ENCODE assay signal across 9 cellular contexts in the genomic region with DNA sequence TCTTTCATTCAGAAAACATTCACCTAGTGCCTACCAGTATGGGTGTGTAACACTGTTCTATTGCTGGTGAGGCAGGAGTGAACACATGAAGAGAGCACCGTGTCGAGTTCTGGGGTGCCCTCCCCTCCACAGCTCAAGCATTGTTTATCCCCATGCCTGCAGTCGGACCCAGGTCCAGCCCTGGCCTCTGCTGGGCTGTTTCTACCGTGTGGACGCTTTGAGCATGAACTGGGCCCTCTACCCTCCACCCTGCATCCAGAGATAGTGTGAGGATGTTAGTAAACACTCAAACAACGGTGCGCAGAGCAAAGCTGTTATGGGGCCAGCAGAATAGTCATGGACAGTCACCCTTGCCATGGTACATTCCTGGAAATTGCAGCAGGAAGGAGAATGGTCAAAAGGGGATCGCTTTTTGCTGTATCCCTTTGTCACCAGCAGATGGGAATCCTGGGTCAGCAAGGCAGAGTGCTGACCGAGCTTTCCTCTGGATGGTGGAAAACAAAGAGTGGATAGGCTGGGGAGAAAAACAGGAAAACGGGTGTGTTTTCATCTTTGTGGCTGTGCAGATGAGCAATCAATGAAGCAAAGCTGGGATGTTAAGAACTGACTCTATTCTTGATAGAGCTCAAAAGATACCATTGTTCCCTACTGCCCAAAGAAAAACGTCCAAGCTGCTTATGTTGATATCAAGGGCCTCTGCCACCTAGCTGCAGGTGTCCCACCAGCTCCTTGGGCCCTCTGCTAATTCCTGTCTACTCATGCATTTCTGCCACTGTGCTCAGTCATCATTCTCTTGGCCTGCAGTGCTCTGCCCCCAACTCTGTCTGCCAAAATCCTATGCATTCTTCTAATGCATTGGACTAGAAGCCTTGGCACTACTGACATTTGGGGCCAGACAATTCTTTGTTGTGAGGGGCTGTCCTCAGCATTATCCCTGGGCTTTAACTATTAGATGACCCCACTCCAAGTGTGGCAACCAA. TPM values are rescaled to one million over a fixed set of nuclear protein-coding genes. Genes with fewer than 3 reads are reported as not detected.
A peak's percentile ranks its signal among the peaks of the same experiment; 100 is the strongest.
DNase-seq lines count a peak whose midpoint lies in the region; ATAC-seq, FAIRE-seq and TF ChIP-seq lines count a peak whose summit lies in the region.
"Had no signal": no experiment of that assay in that cellular context is flagged by ENCODE, and none has a peak within 500 bp of the region (broad histone marks: within the 10 kb centered on the region; RNA-seq: fewer than 3 reads in every experiment).

No MANE protein-coding gene starts in this region.

- DNase-seq in G401 (ENCODE audit: low spot score) (peak; percentile 64), amygdala (lab: John Stamatoyannopoulos, UW) (peak in 30 of 56 donors; percentile 7 to 62 (median 28)), left cardiac atrium (no peak), psoas muscle (no peak), H54 (ENCODE audit: insufficient read length, low spot score) (no peak), NCI-H187 (lab: John Stamatoyannopoulos, UW) (no peak)
- DNase-seq: uterus had no signal

- H3K9me3 ChIP-seq in psoas muscle: no peaks in the 10 kb centered on the region
- H3K9me3 ChIP-seq: uterus had no signal

- no peak for FAIRE-seq in H54 (lab: Jason Lieb, UNC)

- ATAC-seq in left cardiac atrium (peak; percentile 21 to 72), psoas muscle (peak; percentile 42 to 82 (median 70)), GM21423 (IDR thresholded peaks at IDR 0.05; ENCODE audit: unreplicated experiment) (no peak), GM19328 (IDR thresholded peaks at IDR 0.05; ENCODE audit: unreplicated experiment) (no peak)

- in situ Hi-C loops in G401 (cut with HindIII; ENCODE audit: low sequenced_read_pairs): no loop called here

- no peaks in the 10 kb centered on the region for H3K36me3 ChIP-seq in psoas muscle (ENCODE audit: insufficient read depth in 1 of 2, low read depth in 1 of 2)
- H3K36me3 ChIP-seq: uterus had no signal

- no peak overlapping the region for H3K4me3 ChIP-seq in psoas muscle
- H3K4me3 ChIP-seq: uterus had no signal

- intact Hi-C loops in left cardiac atrium (cut with DNase I): loop anchor here (5.0 to 10.0 kb wide), 3 partner anchors 66 to 76 kb away; no protein-coding TSS in a partner anchor
- intact Hi-C loops in psoas muscle (cut with DNase I): loop anchor here in 1 of 2 donors (1.0 to 5.0 kb wide), 2 partner anchors 70 to 76 kb away; no protein-coding TSS in a partner anchor

- H3K27me3 ChIP-seq in psoas muscle (ENCODE audit: insufficient read depth in 3 of 3, low read length in 2 of 3): no peaks in the 10 kb centered on the region
- H3K27me3 ChIP-seq: uterus had no signal

- TF ChIP-seq CTCF in psoas muscle (IDR thresholded peaks at IDR 0.05): peak; percentile 34

- TF ChIP-seq POLR2A in H54 (IDR thresholded peaks at IDR 0.05; ENCODE audit: low read depth, low read length): no peak

- peaks cover 51% of the 10 kb centered on the region for H3K4me1 ChIP-seq in psoas muscle

- WGBS in psoas muscle, 3 donors: 38 to 51% (median 47%) methylated on average over 11 of the region's 11 CpGs

- H3K27ac ChIP-seq in psoas muscle: peak overlapping the region; percentile 24

RNA-seq across cellular contexts. Expression of a gene that starts 38.7 kb away (rescaled TPM):
- 1.1 and 4.2 TPM in 2 replicates for total RNA-seq in G401 (2014; rRNA removed; shearing (Covaris generic))
- total RNA-seq in left cardiac atrium (10 to 100 TPM; 15.7 to 22.5 TPM), psoas muscle (10 to 100 TPM in 2 of 4 donors, 1 to 10 TPM in 2; 4.1 to 16.1 (median 9.7) TPM)
- polyA plus RNA-seq in psoas muscle: 1 to 10 TPM; 1.2 to 8.2 (median 4.8) TPM

Comparison
In these comparisons a context has a peak if more than half of its experiments do, and no peak if none do; other contexts are left out.
1. DNase-seq: peak in G401 (single experiment) and amygdala (30 of 56); none in left cardiac atrium (single experiment), psoas muscle (0 of 2), H54 (single experiment) and NCI-H187 (0 of 2).
2. ATAC-seq: peak in left cardiac atrium (2 of 2) and psoas muscle (4 of 4); none in GM21423 (single experiment) and GM19328 (single experiment).